Comparison of ENCODE assay signal across 1 cellular context in the genomic region with DNA sequence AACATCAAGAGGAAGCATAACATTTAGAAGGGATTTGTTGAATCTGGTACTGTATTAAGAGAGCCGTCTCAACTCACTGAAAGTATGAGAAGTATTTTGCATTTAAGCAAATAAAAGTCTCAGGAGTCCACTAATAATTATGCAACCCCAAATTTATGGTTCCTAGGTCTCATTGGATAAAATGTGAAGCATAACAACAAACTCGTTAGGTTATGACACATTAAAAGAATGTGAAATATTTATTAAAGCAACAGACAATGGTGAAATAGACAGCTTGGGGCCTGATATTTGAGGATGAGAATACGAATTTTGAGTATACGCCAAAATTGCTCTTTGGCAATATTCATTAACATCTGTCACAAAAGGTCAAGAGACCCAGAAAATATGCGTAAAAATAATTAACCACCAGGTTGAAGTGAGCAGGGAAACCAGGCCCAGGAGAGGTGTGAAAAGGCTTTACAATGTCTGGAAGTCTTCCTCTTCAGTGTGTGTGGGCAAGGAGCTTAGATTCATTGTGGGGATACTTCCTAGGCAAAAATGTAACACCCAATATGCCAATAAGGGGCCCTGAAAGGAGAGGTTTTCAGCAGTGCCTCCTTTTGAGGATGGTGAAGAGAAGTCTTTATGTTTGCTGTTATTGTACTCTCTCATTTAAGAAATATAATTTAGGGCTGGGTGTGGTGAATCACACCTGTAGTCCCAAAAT.
TF ChIP-seq lines count a peak whose summit lies in the region.

No MANE protein-coding gene starts in this region.

TF ChIP-seq in SK-N-SH treated with all-trans-retinoic acid at 6 μM for 48 hours, 23 proteins besides CTCF, POLR2A, EP300 and RAD21 (continued from another document):
- TF ChIP-seq, protein P1, sequence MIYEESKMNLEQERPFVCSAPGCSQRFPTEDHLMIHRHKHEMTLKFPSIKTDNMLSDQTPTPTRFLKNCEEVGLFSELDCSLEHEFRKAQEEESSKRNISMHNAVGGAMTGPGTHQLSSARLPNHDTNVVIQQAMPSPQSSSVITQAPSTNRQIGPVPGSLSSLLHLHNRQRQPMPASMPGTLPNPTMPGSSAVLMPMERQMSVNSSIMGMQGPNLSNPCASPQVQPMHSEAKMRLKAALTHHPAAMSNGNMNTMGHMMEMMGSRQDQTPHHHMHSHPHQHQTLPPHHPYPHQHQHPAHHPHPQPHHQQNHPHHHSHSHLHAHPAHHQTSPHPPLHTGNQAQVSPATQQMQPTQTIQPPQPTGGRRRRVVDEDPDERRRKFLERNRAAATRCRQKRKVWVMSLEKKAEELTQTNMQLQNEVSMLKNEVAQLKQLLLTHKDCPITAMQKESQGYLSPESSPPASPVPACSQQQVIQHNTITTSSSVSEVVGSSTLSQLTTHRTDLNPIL (CRISPR knock-in tag; IDR thresholded peaks at IDR 0.05; ENCODE audit: low read depth): no peak
- no peak for TF ChIP-seq ESRRG (CRISPR knock-in tag; IDR thresholded peaks at IDR 0.05)
- TF ChIP-seq TCF4 (CRISPR knock-in tag; IDR thresholded peaks at IDR 0.05; ENCODE audit: borderline replicate concordance): no peak
- no peak for TF ChIP-seq GLIS3 (CRISPR knock-in tag; IDR thresholded peaks at IDR 0.05)
- no peak for TF ChIP-seq ZNF70 (CRISPR knock-in tag; IDR thresholded peaks at IDR 0.05)
- no peak for TF ChIP-seq PPARA (CRISPR knock-in tag; IDR thresholded peaks at IDR 0.05; ENCODE audit: borderline replicate concordance)
- TF ChIP-seq ISL1 (CRISPR knock-in tag; IDR thresholded peaks at IDR 0.05): no peak
- no peak for TF ChIP-seq SNAI2 (CRISPR knock-in tag; IDR thresholded peaks at IDR 0.05)
- TF ChIP-seq, protein P2, sequence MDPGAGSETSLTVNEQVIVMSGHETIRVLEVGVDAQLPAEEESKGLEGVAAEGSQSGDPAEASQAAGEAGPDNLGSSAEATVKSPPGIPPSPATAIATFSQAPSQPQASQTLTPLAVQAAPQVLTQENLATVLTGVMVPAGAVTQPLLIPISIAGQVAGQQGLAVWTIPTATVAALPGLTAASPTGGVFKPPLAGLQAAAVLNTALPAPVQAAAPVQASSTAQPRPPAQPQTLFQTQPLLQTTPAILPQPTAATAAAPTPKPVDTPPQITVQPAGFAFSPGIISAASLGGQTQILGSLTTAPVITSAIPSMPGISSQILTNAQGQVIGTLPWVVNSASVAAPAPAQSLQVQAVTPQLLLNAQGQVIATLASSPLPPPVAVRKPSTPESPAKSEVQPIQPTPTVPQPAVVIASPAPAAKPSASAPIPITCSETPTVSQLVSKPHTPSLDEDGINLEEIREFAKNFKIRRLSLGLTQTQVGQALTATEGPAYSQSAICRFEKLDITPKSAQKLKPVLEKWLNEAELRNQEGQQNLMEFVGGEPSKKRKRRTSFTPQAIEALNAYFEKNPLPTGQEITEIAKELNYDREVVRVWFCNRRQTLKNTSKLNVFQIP (CRISPR knock-in tag; IDR thresholded peaks at IDR 0.05; ENCODE audit: borderline replicate concordance, low read depth): no peak
- TF ChIP-seq, protein P3, sequence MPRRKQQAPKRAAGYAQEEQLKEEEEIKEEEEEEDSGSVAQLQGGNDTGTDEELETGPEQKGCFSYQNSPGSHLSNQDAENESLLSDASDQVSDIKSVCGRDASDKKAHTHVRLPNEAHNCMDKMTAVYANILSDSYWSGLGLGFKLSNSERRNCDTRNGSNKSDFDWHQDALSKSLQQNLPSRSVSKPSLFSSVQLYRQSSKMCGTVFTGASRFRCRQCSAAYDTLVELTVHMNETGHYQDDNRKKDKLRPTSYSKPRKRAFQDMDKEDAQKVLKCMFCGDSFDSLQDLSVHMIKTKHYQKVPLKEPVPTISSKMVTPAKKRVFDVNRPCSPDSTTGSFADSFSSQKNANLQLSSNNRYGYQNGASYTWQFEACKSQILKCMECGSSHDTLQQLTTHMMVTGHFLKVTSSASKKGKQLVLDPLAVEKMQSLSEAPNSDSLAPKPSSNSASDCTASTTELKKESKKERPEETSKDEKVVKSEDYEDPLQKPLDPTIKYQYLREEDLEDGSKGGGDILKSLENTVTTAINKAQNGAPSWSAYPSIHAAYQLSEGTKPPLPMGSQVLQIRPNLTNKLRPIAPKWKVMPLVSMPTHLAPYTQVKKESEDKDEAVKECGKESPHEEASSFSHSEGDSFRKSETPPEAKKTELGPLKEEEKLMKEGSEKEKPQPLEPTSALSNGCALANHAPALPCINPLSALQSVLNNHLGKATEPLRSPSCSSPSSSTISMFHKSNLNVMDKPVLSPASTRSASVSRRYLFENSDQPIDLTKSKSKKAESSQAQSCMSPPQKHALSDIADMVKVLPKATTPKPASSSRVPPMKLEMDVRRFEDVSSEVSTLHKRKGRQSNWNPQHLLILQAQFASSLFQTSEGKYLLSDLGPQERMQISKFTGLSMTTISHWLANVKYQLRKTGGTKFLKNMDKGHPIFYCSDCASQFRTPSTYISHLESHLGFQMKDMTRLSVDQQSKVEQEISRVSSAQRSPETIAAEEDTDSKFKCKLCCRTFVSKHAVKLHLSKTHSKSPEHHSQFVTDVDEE (CRISPR knock-in tag; IDR thresholded peaks at IDR 0.05): no peak
